13 cellular contexts compared by ENCODE assay signal in the genomic region with DNA sequence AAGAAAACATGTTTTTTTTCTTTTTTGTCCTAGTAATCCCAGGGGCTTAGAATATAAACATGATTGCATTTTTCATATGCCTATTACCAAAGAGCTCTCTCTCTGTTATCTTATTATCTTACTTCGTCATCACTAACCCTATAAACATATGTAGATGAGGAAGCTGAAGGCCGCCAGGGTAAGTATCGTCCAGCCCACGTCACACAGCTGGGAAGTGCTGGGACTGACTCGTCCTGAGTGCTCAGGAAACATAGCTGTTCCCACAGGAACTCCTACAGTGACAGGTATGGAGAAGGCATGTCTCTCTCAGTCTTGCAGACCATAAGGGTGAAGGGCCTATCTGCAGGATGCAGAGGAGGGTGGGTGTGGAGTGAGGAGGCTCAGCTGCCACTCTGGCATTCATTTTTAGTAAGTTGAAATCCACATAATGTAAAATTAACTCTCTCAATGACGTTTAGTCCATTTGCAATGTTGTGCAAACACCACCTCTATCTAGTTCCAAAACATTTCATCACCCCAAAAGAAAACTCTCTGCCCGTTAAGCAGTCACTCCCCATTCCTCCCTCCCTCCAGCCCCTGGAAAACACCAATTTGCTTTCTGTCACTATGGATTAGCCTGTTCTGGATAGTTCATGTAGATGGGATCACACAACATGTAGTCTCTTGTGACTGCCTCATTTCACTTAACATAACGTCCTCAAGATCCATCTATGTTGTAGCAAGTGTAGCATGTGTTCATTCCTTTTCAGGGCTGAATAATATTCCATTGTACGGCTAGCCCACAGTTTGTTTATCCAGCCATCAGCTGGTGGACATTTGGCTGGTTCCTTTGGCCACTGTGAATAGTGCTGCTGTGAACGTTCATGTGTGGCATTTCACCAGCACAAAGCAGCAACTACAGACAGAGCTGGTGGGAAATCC.
A peak's percentile ranks its signal among the peaks of the same experiment; 100 is the strongest.
DNase-seq lines count a peak whose midpoint lies in the region; ATAC-seq, FAIRE-seq and TF ChIP-seq lines count a peak whose summit lies in the region.
"Had no signal": no experiment of that assay in that cellular context is flagged by ENCODE, and none has a peak within 500 bp of the region (broad histone marks: within the 10 kb centered on the region; RNA-seq: fewer than 3 reads in every experiment).

No MANE protein-coding gene starts in this region.

- H3K36me3 Mint-ChIP-seq in activated CD4-positive, alpha-beta memory T cell treated with anti-CD3 and anti-CD28 coated beads, Interleukin-2, amount 10 ng/mL, durations not matched to agents 7 days and 5 days (ENCODE audit: low read depth), result no peaks in the 10 kb centered on the region

- TF ChIP-seq POLR2A in HCT116 (IDR thresholded peaks at IDR 0.05; ENCODE audit: borderline replicate concordance, extremely low read depth, insufficient read depth, insufficient read length), result no peak
- TF ChIP-seq POLR2A in sigmoid colon (IDR thresholded peaks at IDR 0.05), result no peak
- no peak for TF ChIP-seq POLR2A in GM12891 (IDR thresholded peaks at IDR 0.05; ENCODE audit: low read depth, low read length)

- H3K9ac ChIP-seq in HCT116 (ENCODE audit: low read length) (no peak overlapping the region), MM.1S (ENCODE audit: low read length) (no peak overlapping the region)

- H3K79me2 ChIP-seq in HCT116 (ENCODE audit: insufficient read depth, low read length), result no peaks in the 10 kb centered on the region
- H3K79me2 ChIP-seq in MM.1S (ENCODE audit: low read length), result no peaks in the 10 kb centered on the region

- no peak for FAIRE-seq in GM12891 (lab: Jason Lieb, UNC)

- H3K27me3 Mint-ChIP-seq in activated CD4-positive, alpha-beta memory T cell treated with anti-CD3 and anti-CD28 coated beads, Interleukin-2, amount 10 ng/mL, durations not matched to agents 7 days and 5 days, result no peaks in the 10 kb centered on the region

- ATAC-seq in HCT116, result peak; percentile 44; the same call in 1 of the 2 replicates
- peak; percentile 40 for ATAC-seq in SK-N-SH treated with all-trans-retinoic acid at 6 μM for 48 hours
- ATAC-seq: sciatic nerve had no signal

- POLR2A ChIA-PET in HCT116 (lab: Charles Lee), result no interaction called here
- POLR2A ChIA-PET in activated CD4-positive, alpha-beta memory T cell treated with anti-CD3 and anti-CD28 coated beads, Interleukin-2, amount 10 ng/mL, durations not matched to agents 7 days and 5 days (lab: Charles Lee), result no interaction called here

- H3K4me2 ChIP-seq in HCT116 (ENCODE audit: low read length) (no peak overlapping the region), MM.1S (ENCODE audit: low read depth, low read length) (no peak overlapping the region)

- H3K27ac ChIP-seq in HCT116 (ENCODE audit: low read depth, low read length), result no peak overlapping the region
- H3K27ac ChIP-seq in sigmoid colon, result peak overlapping the region in 2 of 4 donors; percentile 21 to 65
- no peak overlapping the region for H3K27ac ChIP-seq in MM.1S (ENCODE audit: low read length)

- RAD21 ChIA-PET in HCT116 (lab: Charles Lee; ENCODE audit: low non-redundant PET in 1 of 2, low total read pairs in 2 of 2, uncharacterized antibody in 2 of 2, unreplicated experiment in 2 of 2), result no interaction called here

- CTCF ChIA-PET in HCT116 (lab: Charles Lee), result interaction anchor here (1.2 kb wide), 1 partner anchor 103 kb away, joined by 3 read pairs; no protein-coding TSS in a partner anchor
- CTCF ChIA-PET in activated CD4-positive, alpha-beta memory T cell treated with anti-CD3 and anti-CD28 coated beads, Interleukin-2, amount 10 ng/mL, durations not matched to agents 7 days and 5 days (lab: Charles Lee), result interaction anchor here (1.7 kb wide), 1 partner anchor 53 kb away, joined by 5 read pairs; no protein-coding TSS in a partner anchor

- H3K9me3 Mint-ChIP-seq in activated CD4-positive, alpha-beta memory T cell treated with anti-CD3 and anti-CD28 coated beads, Interleukin-2, amount 10 ng/mL, durations not matched to agents 7 days and 5 days, result no peaks in the 10 kb centered on the region

- no peak for TF ChIP-seq EP300 in sigmoid colon (IDR thresholded peaks at IDR 0.05)

- H3K4me1 ChIP-seq in HCT116 (ENCODE audit: control insufficient read depth in 1 of 2, insufficient read depth in 2 of 2, low read length in 2 of 2) (peaks cover 0 to 8% of the 10 kb centered on the region in 2 experiments; a peak in 1 of 4 replicates), sigmoid colon (peaks cover 0 to 16% (median 3%) of the 10 kb centered on the region in 4 donors), MM.1S (ENCODE audit: low read length) (no peaks in the 10 kb centered on the region)

- no peak overlapping the region for H3K4me3 ChIP-seq in HCT116 (replicated peaks in 1 of 2; ENCODE audit: low read depth in 1 of 2, low read length in 2 of 2)
- no peak overlapping the region for H3K4me3 ChIP-seq in sigmoid colon
- H3K4me3 ChIP-seq in MM.1S (ENCODE audit: low read length), result no peak overlapping the region

- H3K9me2 ChIP-seq in HCT116 (ENCODE audit: insufficient read depth), result no peaks in the 10 kb centered on the region
- no peaks in the 10 kb centered on the region for H3K9me2 ChIP-seq in MM.1S (replicated peaks; ENCODE audit: insufficient read depth, low read length)

- H2AFZ ChIP-seq in HCT116 (ENCODE audit: low read depth, low read length, poor library complexity, severe bottlenecking) (no peak overlapping the region), MM.1S (ENCODE audit: low read length) (no peak overlapping the region)

- no peaks in the 10 kb centered on the region for H3K27me3 ChIP-seq in HCT116 (ENCODE audit: insufficient read depth, low read length)
- no peaks in the 10 kb centered on the region for H3K27me3 ChIP-seq in sigmoid colon
- H3K27me3 ChIP-seq in MM.1S (replicated peaks; ENCODE audit: insufficient read depth, low read length), result no peaks in the 10 kb centered on the region

- DNase-seq in HCT116 (ENCODE audit: low read depth, low spot score), result no peak
- DNase-seq in fibroblast of peridontal ligament (ENCODE audit: extremely low read depth), result peak; percentile 97
- peak; percentile 67 for DNase-seq in sigmoid colon
- no peak for DNase-seq in GM12891 (ENCODE audit: insufficient read length, low spot score)
- no peak for DNase-seq in MM.1S
- no peak for DNase-seq in NOMO-1 treated with DMSO at 0.1 percent for 48 hours (lab: John Stamatoyannopoulos, UW; ENCODE audit: unreplicated experiment)
- no peak for DNase-seq in activated CD4-positive, alpha-beta memory T cell treated with anti-CD3 and anti-CD28 coated beads, Interleukin-2, amount 10 ng/mL, durations not matched to agents 7 days and 5 days
- DNase-seq: central memory CD4-positive, alpha-beta T cell; GDM1; kidney glomerular epithelial cell; NCI-H1105 treated with DMSO at 0.1 percent for 48 hours had no signal

- no peaks in the 10 kb centered on the region for H3K36me3 ChIP-seq in HCT116 (ENCODE audit: control insufficient read depth in 1 of 2, insufficient read depth in 2 of 2, low read length in 2 of 2)
- H3K36me3 ChIP-seq in sigmoid colon, result peaks cover 0 to 13% (median 6%) of the 10 kb centered on the region in 4 donors
- no peaks in the 10 kb centered on the region for H3K36me3 ChIP-seq in MM.1S (replicated peaks; ENCODE audit: insufficient read depth, low read length)

- H4K20me1 ChIP-seq in HCT116 (ENCODE audit: insufficient read depth) (no peaks in the 10 kb centered on the region), MM.1S (ENCODE audit: insufficient read depth, low read length) (no peaks in the 10 kb centered on the region)

- H3K9me3 ChIP-seq in HCT116 (ENCODE audit: control insufficient read depth in 1 of 2, insufficient read depth in 1 of 2, low read depth in 1 of 2, low read length in 2 of 2) (no peaks in the 10 kb centered on the region), sigmoid colon (no peaks in the 10 kb centered on the region), MM.1S (replicated peaks; ENCODE audit: insufficient read depth, low read length) (no peaks in the 10 kb centered on the region)

- no peak overlapping the region for H3K27ac Mint-ChIP-seq in activated CD4-positive, alpha-beta memory T cell treated with anti-CD3 and anti-CD28 coated beads, Interleukin-2, amount 10 ng/mL, durations not matched to agents 7 days and 5 days

- BruUV-seq in HCT116 (replicated peaks; lab: Mats Ljungman, UMichigan), result no TSS peak

- intact Hi-C loops in HCT116 (cut with micrococcal nuclease) (no loop called here), sigmoid colon (cut with DNase I) (loop anchor here (10.0 kb wide), 2 partner anchors 62 to 102 kb away; partner anchors contain the start of gene EVA1C)

- no peak for TF ChIP-seq RAD21 in HCT116 (IDR thresholded peaks at IDR 0.05; ENCODE audit: low read depth)

- TF ChIP-seq CTCF in HCT116 (IDR thresholded peaks at IDR 0.05 in 2 of 3, conservative IDR thresholded peaks at IDR 0.05 in 1 of 3; ENCODE audit: borderline replicate concordance in 1 of 3, insufficient read depth in 1 of 3, low read depth in 2 of 3, low read length in 2 of 3) (no peak), sigmoid colon (IDR thresholded peaks at IDR 0.05) (no peak), MM.1S (IDR thresholded peaks at IDR 0.05; ENCODE audit: low read length) (no peak)

- no peaks in the 10 kb centered on the region for H3F3A ChIP-seq in MM.1S (ENCODE audit: insufficient read depth, low read length)

- WGBS in sigmoid colon, 2 donors, result 59 to 64% methylated on average over 10 of the region's 10 CpGs

- no peaks in the 10 kb centered on the region for H3K4me1 Mint-ChIP-seq in activated CD4-positive, alpha-beta memory T cell treated with anti-CD3 and anti-CD28 coated beads, Interleukin-2, amount 10 ng/mL, durations not matched to agents 7 days and 5 days

- H3K4me3 Mint-ChIP-seq in activated CD4-positive, alpha-beta memory T cell treated with anti-CD3 and anti-CD28 coated beads, Interleukin-2, amount 10 ng/mL, durations not matched to agents 7 days and 5 days, result no peak overlapping the region

TF ChIP-seq in HCT116, 20 proteins besides CTCF, POLR2A, EP300 and RAD21 (continues in another document):
- TF ChIP-seq SP1 (IDR thresholded peaks at IDR 0.05; ENCODE audit: low read depth), result no peak
- TF ChIP-seq EGR1 (IDR thresholded peaks at IDR 0.05; ENCODE audit: low read depth), result no peak
- no peak for TF ChIP-seq SRF (IDR thresholded peaks at IDR 0.05; ENCODE audit: low read depth)

TF ChIP-seq in SK-N-SH treated with all-trans-retinoic acid at 6 μM for 48 hours, 23 proteins besides CTCF, POLR2A, EP300 and RAD21 (continues in another document):
- TF ChIP-seq PPARA (CRISPR knock-in tag; IDR thresholded peaks at IDR 0.05; ENCODE audit: borderline replicate concordance), result no peak
- no peak for TF ChIP-seq ISL1 (CRISPR knock-in tag; IDR thresholded peaks at IDR 0.05)
- TF ChIP-seq ZNF565 (CRISPR knock-in tag; conservative IDR thresholded peaks at IDR 0.05; ENCODE audit: low read depth), result no peak
- no peak for TF ChIP-seq ZNF8 (CRISPR knock-in tag; IDR thresholded peaks at IDR 0.05)

TF ChIP-seq in GM12891, 5 proteins besides CTCF, POLR2A, EP300 and RAD21:
- no peak for TF ChIP-seq SPI1 (IDR thresholded peaks at IDR 0.05; ENCODE audit: low read depth, low read length)
- no peak for TF ChIP-seq PAX5 (IDR thresholded peaks at IDR 0.05; ENCODE audit: insufficient read depth, low read length, severe bottlenecking)
- TF ChIP-seq TAF1 (IDR thresholded peaks at IDR 0.05; ENCODE audit: low read depth, low read length), result no peak
- no peak for TF ChIP-seq POU2F2 (IDR thresholded peaks at IDR 0.05; ENCODE audit: low read depth, low read length)
- no peak for TF ChIP-seq POLR2AphosphoS5 (IDR thresholded peaks at IDR 0.05; ENCODE audit: low read depth, low read length)
TF ChIP-seq in GM12891: peak in this region for 0.

Comparison
In these comparisons a context has a peak if more than half of its experiments do, and no peak if none do; other contexts are left out.
1. DNase-seq: peak in fibroblast of peridontal ligament (single experiment) and sigmoid colon (single experiment); none in HCT116 (single experiment), GM12891 (single experiment), MM.1S (single experiment), NOMO-1 treated with DMSO at 0.1 percent for 48 hours (single experiment) and activated CD4-positive, alpha-beta memory T cell treated with anti-CD3 and anti-CD28 coated beads, Interleukin-2, amount 10 ng/mL, durations not matched to agents 7 days and 5 days (single experiment).